ENCODE assay signal across 9 cellular contexts in the genomic region with DNA sequence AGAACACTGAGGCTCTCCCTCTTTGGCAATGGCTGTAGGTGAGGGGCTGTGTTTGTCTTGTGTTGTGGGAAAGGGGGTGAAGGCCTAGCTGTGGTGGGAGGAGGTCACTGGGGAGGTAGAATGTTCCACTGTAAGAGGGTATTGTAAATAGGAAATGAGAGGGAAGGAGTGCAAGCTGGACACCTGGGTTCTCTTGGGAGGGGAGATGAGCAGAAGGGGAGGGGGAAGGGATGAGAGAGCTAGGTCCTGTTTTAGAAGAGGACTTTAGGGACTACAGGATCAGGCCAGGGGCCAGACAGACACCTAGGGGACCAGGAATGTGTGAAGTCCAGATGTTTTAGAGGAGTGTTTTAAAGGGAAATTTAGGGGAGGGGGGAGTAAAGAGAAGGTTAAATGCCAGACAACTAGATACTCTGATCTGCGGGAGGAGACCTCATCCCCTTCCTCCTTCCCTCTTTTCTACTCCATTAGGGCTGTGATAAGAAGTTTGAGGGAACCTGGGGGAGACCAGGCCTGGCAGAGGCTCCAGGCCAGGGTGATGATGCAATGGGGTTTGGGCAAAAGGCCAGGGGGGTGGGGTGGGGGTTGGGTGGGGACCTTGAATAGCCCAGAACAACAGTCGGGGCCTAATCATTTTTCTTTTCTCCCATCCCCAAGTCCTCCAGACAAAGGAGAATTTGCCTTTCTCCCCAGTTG.
DNase-seq lines count a peak whose midpoint lies in the region; ATAC-seq and TF ChIP-seq lines count a peak whose summit lies in the region.
"Had no signal": no experiment of that assay in that cellular context is flagged by ENCODE, and none has a peak within 500 bp of the region (broad histone marks: within the 10 kb centered on the region; RNA-seq: fewer than 3 reads in every experiment).

No MANE protein-coding gene starts in this region.

- no peaks in the 10 kb centered on the region for H3K36me3 ChIP-seq in Loucy (ENCODE audit: insufficient read depth, low read length)

- H2AFZ ChIP-seq in Loucy (ENCODE audit: low read length), result no peak overlapping the region

- H3K4me1 ChIP-seq in Loucy (ENCODE audit: insufficient read depth, low read length, poor library complexity, severe bottlenecking), result peaks cover 75% of the 10 kb centered on the region

- no peak for ATAC-seq in HG02588 (IDR thresholded peaks at IDR 0.05; ENCODE audit: unreplicated experiment)

- H3F3A ChIP-seq in Loucy (ENCODE audit: low read depth), result peaks cover 6% of the 10 kb centered on the region; the same call in 1 of the 2 replicates

- no peaks in the 10 kb centered on the region for H3K9me2 ChIP-seq in Loucy (replicated peaks; ENCODE audit: low read depth, low read length)

- TF ChIP-seq CTCF in Loucy (conservative IDR thresholded peaks at IDR 0.05; ENCODE audit: low read length) (no peak), choroid plexus epithelial cell (conservative IDR thresholded peaks at IDR 0.05; ENCODE audit: low read depth, low read length) (no peak), nephron progenitor cell (IDR thresholded peaks at IDR 0.05) (no peak), GM10266 (IDR thresholded peaks at IDR 0.05; ENCODE audit: control insufficient read depth, insufficient read depth, low read depth, missing control alignments) (no peak)

- H3K9me3 Mint-ChIP-seq in nephron progenitor cell, result no peaks in the 10 kb centered on the region

- no peaks in the 10 kb centered on the region for H3K36me3 Mint-ChIP-seq in nephron progenitor cell (ENCODE audit: low read depth)

- H4K20me1 ChIP-seq in Loucy (ENCODE audit: insufficient read depth, low read length, poor library complexity, severe bottlenecking), result peaks cover 11% of the 10 kb centered on the region

- peaks cover 4% of the 10 kb centered on the region for H3K27me3 Mint-ChIP-seq in nephron progenitor cell (ENCODE audit: low read depth, poor library complexity)

- peak overlapping the region; percentile 98 for H3K4me3 ChIP-seq in Loucy (ENCODE audit: low read length, poor library complexity, severe bottlenecking)
- H3K4me3 ChIP-seq in choroid plexus epithelial cell (ENCODE audit: low read depth, low read length), result peak overlapping the region; percentile 84

- peak overlapping the region; percentile 49 for H3K27ac Mint-ChIP-seq in nephron progenitor cell

- H3K9me3 ChIP-seq in Loucy (ENCODE audit: insufficient read depth, low read depth, low read length), result no peaks in the 10 kb centered on the region

- H3K4me2 ChIP-seq in Loucy (ENCODE audit: low read depth, low read length, poor library complexity, severe bottlenecking), result peak overlapping the region; percentile 100

- H3K9ac ChIP-seq in Loucy (ENCODE audit: low read depth, low read length, poor library complexity, severe bottlenecking), result peak overlapping the region; percentile 99

- peaks cover 78% of the 10 kb centered on the region for H3K4me1 Mint-ChIP-seq in nephron progenitor cell

- peak overlapping the region; percentile 96 for H3K4me3 Mint-ChIP-seq in nephron progenitor cell

- peaks cover 10% of the 10 kb centered on the region for H3K27me3 ChIP-seq in Loucy (ENCODE audit: insufficient read depth, low read length, poor library complexity, severe bottlenecking)

- peaks cover 80% of the 10 kb centered on the region for H3K79me2 ChIP-seq in Loucy (ENCODE audit: insufficient read depth, low read length)

- peak; percentile 55 for DNase-seq in AG20443 (ENCODE audit: low spot score)
- no peak for DNase-seq in choroid plexus epithelial cell (ENCODE audit: low read depth)
- DNase-seq in nephron progenitor cell, result no peak
- no peak for DNase-seq in NCI-H2171 treated with DMSO at 0.1 percent for 48 hours (lab: John Stamatoyannopoulos, UW)
- no peak for DNase-seq in GM10266 (ENCODE audit: extremely low spot score)
- DNase-seq in globus pallidus (ENCODE audit: low spot score), result no peak
- DNase-seq: activated CD4-positive, alpha-beta T cell treated with anti-CD3 and anti-CD28 coated beads, Interleukin-2, amount 50 U/mL, for 48 hours had no signal
